ENCODE assay signal across 8 cellular contexts in the genomic region with DNA sequence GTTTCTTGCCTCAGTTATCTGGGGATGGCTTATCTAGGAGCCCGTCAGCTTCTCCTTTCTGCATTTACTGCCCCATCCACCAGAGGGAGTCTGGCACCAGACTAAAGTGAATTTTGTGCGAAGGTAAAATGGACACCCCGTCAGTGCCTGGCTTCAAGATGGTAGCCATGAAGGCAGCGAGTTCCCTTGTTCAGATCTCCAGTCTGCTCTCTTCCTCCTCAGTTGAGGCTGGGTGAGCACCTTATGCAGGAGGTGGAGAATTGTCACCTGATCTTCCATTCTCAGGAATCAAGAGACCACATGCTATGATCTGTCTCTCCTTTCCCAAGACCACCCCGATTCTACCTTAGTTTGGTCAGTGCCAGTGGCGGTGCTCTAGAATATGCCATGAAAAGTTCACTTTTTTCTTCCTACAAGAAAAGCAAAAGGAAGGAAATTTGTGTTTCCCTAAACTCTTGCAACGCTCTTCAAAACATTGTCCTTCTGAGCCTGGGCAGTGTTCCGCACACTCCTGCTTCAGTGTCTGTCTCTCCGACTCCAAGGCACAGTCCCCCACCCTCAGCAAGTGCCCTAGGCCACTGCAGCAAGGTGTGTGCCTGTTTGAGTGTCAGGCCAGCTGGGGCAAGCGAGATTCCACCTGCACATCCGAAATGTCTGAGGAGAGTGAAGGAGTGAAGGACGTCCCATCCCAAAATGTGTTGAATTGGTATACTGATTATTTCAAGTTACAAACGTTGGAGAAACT.
DNase-seq lines count a peak whose midpoint lies in the region; ATAC-seq, FAIRE-seq and TF ChIP-seq lines count a peak whose summit lies in the region.

No MANE protein-coding gene starts in this region.

- no peaks in the 10 kb centered on the region for H3K79me2 ChIP-seq in HepG2 (ENCODE audit: insufficient read depth, low read length)

- TF ChIP-seq CTCF in adrenal gland (IDR thresholded peaks at IDR 0.05) (peak; percentile 47 to 70 (median 60)), HepG2 (CRISPR knock-in tag; IDR thresholded peaks at IDR 0.05) (peak; percentile 68)

- WGBS in adrenal gland, 4 donors = 75 to 83% (median 82%) methylated on average over 13 of the region's 13 CpGs
- 48% methylated on average over 11 of the region's 13 CpGs for WGBS in HepG2 (ENCODE audit: low lambda C conversion rate)

- H3K9ac ChIP-seq in HepG2 (ENCODE audit: insufficient read depth, low read depth, low read length) = no peak overlapping the region

- H3K27me3 Mint-ChIP-seq in CD8-positive, alpha-beta memory T cell = peaks cover 4 to 7% of the 10 kb centered on the region in 2 donors

- no peaks in the 10 kb centered on the region for H3K9me3 Mint-ChIP-seq in CD8-positive, alpha-beta memory T cell

- H3K4me2 ChIP-seq in HepG2 (ENCODE audit: low read depth, low read length) = peak overlapping the region; percentile 33

- no peaks in the 10 kb centered on the region for H3K9me3 ChIP-seq in CD8-positive, alpha-beta memory T cell (ENCODE audit: low read length)
- H3K9me3 ChIP-seq in adrenal gland (replicated peaks in 1 of 3) (no peaks in the 10 kb centered on the region), HepG2 (ENCODE audit: low read length) (no peaks in the 10 kb centered on the region)

- intact Hi-C loops in adrenal gland (cut with DNase I) (no loop called here), HepG2 (cut with micrococcal nuclease; ENCODE audit: unreplicated experiment) (loop anchor here (1.0 kb wide), 1 partner anchor 237 kb away; no protein-coding TSS in a partner anchor)

- no peaks in the 10 kb centered on the region for H3K4me1 ChIP-seq in CD8-positive, alpha-beta memory T cell (ENCODE audit: insufficient read depth, low read length)
- H3K4me1 ChIP-seq in adrenal gland (replicated peaks in 1 of 2) = no peaks in the 10 kb centered on the region
- H3K4me1 ChIP-seq in HepG2 (ENCODE audit: insufficient read depth, low read length) = no peaks in the 10 kb centered on the region

- no peaks in the 10 kb centered on the region for H3K36me3 ChIP-seq in CD8-positive, alpha-beta memory T cell (ENCODE audit: insufficient read depth, low read length)
- no peaks in the 10 kb centered on the region for H3K36me3 ChIP-seq in adrenal gland (replicated peaks in 1 of 2)
- no peaks in the 10 kb centered on the region for H3K36me3 ChIP-seq in HepG2 (replicated peaks in 1 of 2; ENCODE audit: control insufficient read depth in 1 of 2, insufficient read depth in 2 of 2, low read length in 2 of 2)

- in situ Hi-C loops in HepG2 (cut with HindIII; ENCODE audit: extremely low pct_ligation_motif_present, low pct_unique_long_range_greater_than_20kb) = no loop called here

- FAIRE-seq in HepG2 (lab: Jason Lieb, UNC) = no peak

- H2AFZ ChIP-seq in HepG2 (ENCODE audit: low read length) = peak overlapping the region; percentile 59

- no peaks in the 10 kb centered on the region for H4K20me1 ChIP-seq in HepG2 (ENCODE audit: insufficient read depth, low read length)

- H3K4me3 Mint-ChIP-seq in CD8-positive, alpha-beta memory T cell = peak overlapping the region in 1 of 7 donors; percentile 45

- POLR2A ChIA-PET in CD8-positive, alpha-beta memory T cell (lab: Charles Lee) = no interaction called here
- POLR2A ChIA-PET in HepG2 (lab: Yijun Ruan, JAX) = no interaction called here

- no peak overlapping the region for H3K27ac Mint-ChIP-seq in CD8-positive, alpha-beta memory T cell

- H3K27me3 ChIP-seq in CD8-positive, alpha-beta memory T cell (ENCODE audit: insufficient read depth, low read length, poor library complexity, severe bottlenecking) = no peaks in the 10 kb centered on the region
- H3K27me3 ChIP-seq in adrenal gland (no peaks in the 10 kb centered on the region), HepG2 (ENCODE audit: control insufficient read depth in 1 of 2, insufficient read depth in 2 of 2, low read length in 2 of 2) (no peaks in the 10 kb centered on the region)

- TF ChIP-seq EP300 in HepG2 (IDR thresholded peaks at IDR 0.05; ENCODE audit: low read depth in 2 of 2, low read length in 2 of 2) (no peak), HepG2 (CRISPR knock-in tag; IDR thresholded peaks at IDR 0.05; ENCODE audit: borderline replicate concordance) (no peak)

- no peaks in the 10 kb centered on the region for H3K36me3 Mint-ChIP-seq in CD8-positive, alpha-beta memory T cell

- ATAC-seq in GM19043 (IDR thresholded peaks at IDR 0.05; ENCODE audit: low read depth, unreplicated experiment) (peak; percentile 69), HepG2 (peak; percentile 87)

- no peak overlapping the region for H3K4me3 ChIP-seq in CD8-positive, alpha-beta memory T cell (ENCODE audit: low read length)
- H3K4me3 ChIP-seq in adrenal gland (no peak overlapping the region), HepG2 (replicated peaks in 1 of 3; ENCODE audit: insufficient read depth in 1 of 3, low read depth in 2 of 3, low read length in 3 of 3) (0 out of 6 replicates have a peak overlapping the region, but pooled peaks of 1 of the 3 experiments have one; percentile 18)

- no peak overlapping the region for H3K27ac ChIP-seq in CD8-positive, alpha-beta memory T cell (ENCODE audit: low read depth, low read length)
- H3K27ac ChIP-seq in adrenal gland (no peak overlapping the region), HepG2 (ENCODE audit: extremely low read length, insufficient read depth, low read length) (no peak overlapping the region)

- DNase-seq in CD8-positive, alpha-beta memory T cell = peak; percentile 1 to 56 (median 13)
- peak; percentile 45 for DNase-seq in HS-27A (ENCODE audit: low read depth)
- DNase-seq in RPMI7951 (ENCODE audit: low read depth) = peak; percentile 58
- DNase-seq in adrenal gland = peak; percentile 27 to 69 (median 54)
- peak; percentile 31 for DNase-seq in HepG2 (ENCODE audit: low spot score)
- DNase-seq in epidermal melanocyte (ENCODE audit: insufficient read length, low spot score) = no peak
- no peak for DNase-seq in amygdala (lab: John Stamatoyannopoulos, UW)

- CTCF ChIA-PET in CD8-positive, alpha-beta memory T cell (lab: Charles Lee) = interaction anchor here (0.6 to 1.5 kb wide), 7 partner anchors 10 to 237 kb away, joined by 3 to 4 read pairs (median 4); no protein-coding TSS in a partner anchor
- CTCF ChIA-PET in HepG2 (lab: Yijun Ruan, JAX; ENCODE audit: low intra/inter-chr PET ratio, low total read pairs) = interaction anchor here (1.1 kb wide), 1 partner anchor 237 kb away, joined by 4 read pairs; no protein-coding TSS in a partner anchor

- no peak for TF ChIP-seq POLR2A in adrenal gland (IDR thresholded peaks at IDR 0.05)
- TF ChIP-seq POLR2A in HepG2 (IDR thresholded peaks at IDR 0.05; ENCODE audit: insufficient read depth in 1 of 2, low read depth in 2 of 2, low read length in 2 of 2) = no peak

- peaks cover 0 to 9% (median 0%) of the 10 kb centered on the region in 3 donors for H3K4me1 Mint-ChIP-seq in CD8-positive, alpha-beta memory T cell

- no TSS peak for BruUV-seq in HepG2 (replicated peaks; lab: Mats Ljungman, UMichigan)

- TF ChIP-seq RAD21 in HepG2 (CRISPR knock-in tag; IDR thresholded peaks at IDR 0.05) = 0 out of 2 replicates have a peak, but pooled peaks have one; percentile 23

TF ChIP-seq in HepG2, 621 proteins besides CTCF, POLR2A, EP300 and RAD21 (continues in another document):
- TF ChIP-seq, protein P1, sequence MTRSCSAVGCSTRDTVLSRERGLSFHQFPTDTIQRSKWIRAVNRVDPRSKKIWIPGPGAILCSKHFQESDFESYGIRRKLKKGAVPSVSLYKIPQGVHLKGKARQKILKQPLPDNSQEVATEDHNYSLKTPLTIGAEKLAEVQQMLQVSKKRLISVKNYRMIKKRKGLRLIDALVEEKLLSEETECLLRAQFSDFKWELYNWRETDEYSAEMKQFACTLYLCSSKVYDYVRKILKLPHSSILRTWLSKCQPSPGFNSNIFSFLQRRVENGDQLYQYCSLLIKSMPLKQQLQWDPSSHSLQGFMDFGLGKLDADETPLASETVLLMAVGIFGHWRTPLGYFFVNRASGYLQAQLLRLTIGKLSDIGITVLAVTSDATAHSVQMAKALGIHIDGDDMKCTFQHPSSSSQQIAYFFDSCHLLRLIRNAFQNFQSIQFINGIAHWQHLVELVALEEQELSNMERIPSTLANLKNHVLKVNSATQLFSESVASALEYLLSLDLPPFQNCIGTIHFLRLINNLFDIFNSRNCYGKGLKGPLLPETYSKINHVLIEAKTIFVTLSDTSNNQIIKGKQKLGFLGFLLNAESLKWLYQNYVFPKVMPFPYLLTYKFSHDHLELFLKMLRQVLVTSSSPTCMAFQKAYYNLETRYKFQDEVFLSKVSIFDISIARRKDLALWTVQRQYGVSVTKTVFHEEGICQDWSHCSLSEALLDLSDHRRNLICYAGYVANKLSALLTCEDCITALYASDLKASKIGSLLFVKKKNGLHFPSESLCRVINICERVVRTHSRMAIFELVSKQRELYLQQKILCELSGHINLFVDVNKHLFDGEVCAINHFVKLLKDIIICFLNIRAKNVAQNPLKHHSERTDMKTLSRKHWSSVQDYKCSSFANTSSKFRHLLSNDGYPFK (CRISPR knock-in tag; IDR thresholded peaks at IDR 0.05; ENCODE audit: borderline replicate concordance) = no peak
- TF ChIP-seq, protein P2, sequence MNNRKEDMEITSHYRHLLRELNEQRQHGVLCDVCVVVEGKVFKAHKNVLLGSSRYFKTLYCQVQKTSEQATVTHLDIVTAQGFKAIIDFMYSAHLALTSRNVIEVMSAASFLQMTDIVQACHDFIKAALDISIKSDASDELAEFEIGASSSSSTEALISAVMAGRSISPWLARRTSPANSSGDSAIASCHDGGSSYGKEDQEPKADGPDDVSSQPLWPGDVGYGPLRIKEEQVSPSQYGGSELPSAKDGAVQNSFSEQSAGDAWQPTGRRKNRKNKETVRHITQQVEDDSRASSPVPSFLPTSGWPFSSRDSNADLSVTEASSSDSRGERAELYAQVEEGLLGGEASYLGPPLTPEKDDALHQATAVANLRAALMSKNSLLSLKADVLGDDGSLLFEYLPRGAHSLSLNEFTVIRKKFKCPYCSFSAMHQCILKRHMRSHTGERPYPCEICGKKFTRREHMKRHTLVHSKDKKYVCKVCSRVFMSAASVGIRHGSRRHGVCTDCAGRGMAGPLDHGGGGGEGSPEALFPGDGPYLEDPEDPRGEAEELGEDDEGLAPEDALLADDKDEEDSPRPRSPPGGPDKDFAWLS (CRISPR knock-in tag; IDR thresholded peaks at IDR 0.05; ENCODE audit: borderline replicate concordance) = no peak
- TF ChIP-seq ZNF878 (CRISPR knock-in tag; IDR thresholded peaks at IDR 0.05) = no peak
- TF ChIP-seq STAG1 (CRISPR knock-in tag; IDR thresholded peaks at IDR 0.05) = peak; percentile 70

Comparison
In these comparisons a context has a peak if more than half of its experiments do, and no peak if none do; other contexts are left out.
1. DNase-seq: peak in CD8-positive, alpha-beta memory T cell (5 of 5), HS-27A (single experiment), RPMI7951 (single experiment), adrenal gland (7 of 7) and HepG2 (single experiment); none in epidermal melanocyte (single experiment) and amygdala (0 of 56).